8 cellular contexts compared by ENCODE assay signal in genomic region chr19:50476224-50476942, GRCh38. TPM values are rescaled to one million over a fixed set of nuclear protein-coding genes. Genes with fewer than 3 reads are reported as not detected.
DNase-seq lines count a peak whose midpoint lies in the region; ATAC-seq and TF ChIP-seq lines count a peak whose summit lies in the region.

TSS of gene EMC10 (plus strand) at chr19:50476507. CDS start at chr19:50476545, 38 bp downstream.
TSS of gene GARIN5A (minus strand) at chr19:50476848. CDS start at chr19:50476388, 460 bp downstream.

- no peaks in the 10 kb centered on the region for H3K9me3 ChIP-seq in mononuclear cell (ENCODE audit: low read depth, low read length)

- DNase-seq in CD1c-positive myeloid dendritic cell (ENCODE audit: extremely low spot score) (peak; percentile 93), HL-60 (ENCODE audit: low read depth in 1 of 2, low spot score in 1 of 2) (peak; percentile 62 to 70), NOMO-1 (lab: John Stamatoyannopoulos, UW; ENCODE audit: unreplicated experiment in 2 of 2) (peak; percentile 83 to 87), epidermal melanocyte (ENCODE audit: insufficient read length, low spot score) (peak; percentile 99)
- peak; percentile 96 for DNase-seq in activated CD8-positive, alpha-beta memory T cell treated with anti-CD3 and anti-CD28 coated beads, Interleukin-2, amount 50 U/mL, for 48 hours
- DNase-seq in stimulated activated CD8-positive, alpha-beta memory T cell treated with anti-CD3 and anti-CD28 coated beads, Interleukin-2, amount 100 ng/mL, for 1 hour (ENCODE audit: low read depth in 2 of 2) = peak; percentile 76 to 84

- ATAC-seq in GM19452 (IDR thresholded peaks at IDR 0.05; ENCODE audit: unreplicated experiment) = peak; percentile 77

- peak within 1 kb of the TSS; percentile 67 for H3K27ac ChIP-seq in HL-60 (replicated peaks)

- H3K27me3 ChIP-seq in HL-60 (ENCODE audit: insufficient read depth, poor library complexity, severe bottlenecking) = no peaks in the 10 kb centered on the region
- no peaks in the 10 kb centered on the region for H3K27me3 ChIP-seq in mononuclear cell (ENCODE audit: insufficient read depth, low read length)

- H3K4me1 ChIP-seq in mononuclear cell (ENCODE audit: insufficient read depth, low read length) = peaks cover 14% of the 10 kb centered on the region

- peak within 1 kb of the TSS; percentile 75 for H3K4me3 ChIP-seq in HL-60 (replicated peaks; ENCODE audit: insufficient read depth, low read length)
- peak within 1 kb of the TSS; percentile 91 for H3K4me3 ChIP-seq in mononuclear cell (ENCODE audit: low read length)

- no peak for TF ChIP-seq CTCF in HL-60 (IDR thresholded peaks at IDR 0.05; ENCODE audit: insufficient read depth, low read length)

RNA-seq across cellular contexts. Expression of gene EMC10, which starts in this region (rescaled TPM):
- total RNA-seq in mononuclear cell = 58.9 TPM

RNA-seq across cellular contexts. Expression of gene GARIN5A, which starts in this region (rescaled TPM):
- 0.21 TPM for total RNA-seq in mononuclear cell

Comparison
In these comparisons a context has a peak if more than half of its experiments do, and no peak if none do; other contexts are left out.
1. Peak in every context shown above with its lines: DNase-seq, ATAC-seq, H3K4me3 ChIP-seq and H3K27ac ChIP-seq.